8 cellular contexts compared by ENCODE assay signal in genomic region chr5:56088967-56089829, GRCh38.
DNase-seq lines count a peak whose midpoint lies in the region; ATAC-seq, FAIRE-seq and TF ChIP-seq lines count a peak whose summit lies in the region.

No MANE protein-coding gene starts in this region.

- H3K4me1 ChIP-seq in A549: peaks cover 34% of the 10 kb centered on the region

- peaks cover 54% of the 10 kb centered on the region for H3K4me1 Mint-ChIP-seq in activated naive CD8-positive, alpha-beta T cell treated with anti-CD3 and anti-CD28 coated beads, Interleukin-2, amount 50 U/mL, for 24 hours
- peaks cover 13 to 25% of the 10 kb centered on the region in 2 donors for H3K4me1 Mint-ChIP-seq in stimulated activated naive B cell treated with anti-CD40 and anti-IgM and Interleukin-4, amounts not matched to agents 10 μg/mL and 1 μg/mL and 100 μg/mL, for 72 hours

- no peak for TF ChIP-seq EP300 in A549 (IDR thresholded peaks at IDR 0.05)

- H3K27ac Mint-ChIP-seq in activated naive CD8-positive, alpha-beta T cell treated with anti-CD3 and anti-CD28 coated beads, Interleukin-2, amount 50 U/mL, for 24 hours: peak overlapping the region; percentile 42
- H3K27ac Mint-ChIP-seq in stimulated activated naive B cell treated with anti-CD40 and anti-IgM and Interleukin-4, amounts not matched to agents 10 μg/mL and 1 μg/mL and 100 μg/mL, for 72 hours: no peak overlapping the region

- H3K4me3 Mint-ChIP-seq in activated naive CD8-positive, alpha-beta T cell treated with anti-CD3 and anti-CD28 coated beads, Interleukin-2, amount 50 U/mL, for 24 hours: no peak overlapping the region
- H3K4me3 Mint-ChIP-seq in stimulated activated naive B cell treated with anti-CD40 and anti-IgM and Interleukin-4, amounts not matched to agents 10 μg/mL and 1 μg/mL and 100 μg/mL, for 72 hours: no peak overlapping the region

- 55% methylated on average over 5 of the region's 5 CpGs for WGBS in A549 (ENCODE audit: missing lambda C conversion rate)

- no peak for FAIRE-seq in A549 (lab: Jason Lieb, UNC)

- CTCF ChIA-PET in A549 (lab: Yijun Ruan, JAX): interaction anchor here (1.3 kb wide), 1 partner anchor 10 kb away, joined by 4 read pairs; no protein-coding TSS in a partner anchor

- peak; percentile 31 to 47 for DNase-seq in A549 (ENCODE audit: low read depth in 1 of 2, low spot score in 1 of 2)
- peak; percentile 41 for DNase-seq in activated naive CD8-positive, alpha-beta T cell treated with anti-CD3 and anti-CD28 coated beads, Interleukin-2, amount 50 U/mL, for 24 hours
- DNase-seq in stimulated activated naive B cell treated with anti-CD40 and anti-IgM and Interleukin-4, amounts not matched to agents 10 μg/mL and 1 μg/mL and 100 μg/mL, for 72 hours: peak; percentile 16
- DNase-seq in NCI-H187 (lab: John Stamatoyannopoulos, UW): no peak
- DNase-seq in germinal center (ENCODE audit: low spot score): no peak
- no peak for DNase-seq in RKO (ENCODE audit: low spot score)

- no peaks in the 10 kb centered on the region for H3K36me3 Mint-ChIP-seq in activated naive CD8-positive, alpha-beta T cell treated with anti-CD3 and anti-CD28 coated beads, Interleukin-2, amount 50 U/mL, for 24 hours (ENCODE audit: low read depth)
- H3K36me3 Mint-ChIP-seq in stimulated activated naive B cell treated with anti-CD40 and anti-IgM and Interleukin-4, amounts not matched to agents 10 μg/mL and 1 μg/mL and 100 μg/mL, for 72 hours: no peaks in the 10 kb centered on the region

- no peak for TF ChIP-seq RAD21 in A549 (conservative IDR thresholded peaks at IDR 0.05 in 1 of 2, IDR thresholded peaks at IDR 0.05 in 1 of 2)

- no peaks in the 10 kb centered on the region for H3K9me3 ChIP-seq in A549

- H3K27ac ChIP-seq in A549: peak overlapping the region; percentile 60 to 79

- ATAC-seq in A549: peak; percentile 78 to 86; a peak in 4 of 6 replicates
- peak; percentile 95 for ATAC-seq in GM18909 (IDR thresholded peaks at IDR 0.05; ENCODE audit: poor library complexity, unreplicated experiment)
- peak; percentile 61 for ATAC-seq in HG03103 (IDR thresholded peaks at IDR 0.05; ENCODE audit: low read depth, unreplicated experiment)
- ATAC-seq in activated naive CD8-positive, alpha-beta T cell treated with anti-CD3 and anti-CD28 coated beads, Interleukin-2, amount 50 U/mL, for 24 hours: peak; percentile 86
- ATAC-seq in stimulated activated naive B cell treated with anti-CD40 and anti-IgM and Interleukin-4, amounts not matched to agents 10 μg/mL and 1 μg/mL and 100 μg/mL, for 72 hours (replicated peaks): peak; percentile 94 to 96

- no peaks in the 10 kb centered on the region for H3K27me3 Mint-ChIP-seq in activated naive CD8-positive, alpha-beta T cell treated with anti-CD3 and anti-CD28 coated beads, Interleukin-2, amount 50 U/mL, for 24 hours
- peaks cover 0 to 7% of the 10 kb centered on the region in 2 donors for H3K27me3 Mint-ChIP-seq in stimulated activated naive B cell treated with anti-CD40 and anti-IgM and Interleukin-4, amounts not matched to agents 10 μg/mL and 1 μg/mL and 100 μg/mL, for 72 hours

- no peaks in the 10 kb centered on the region for H3K9me3 Mint-ChIP-seq in activated naive CD8-positive, alpha-beta T cell treated with anti-CD3 and anti-CD28 coated beads, Interleukin-2, amount 50 U/mL, for 24 hours
- H3K9me3 Mint-ChIP-seq in stimulated activated naive B cell treated with anti-CD40 and anti-IgM and Interleukin-4, amounts not matched to agents 10 μg/mL and 1 μg/mL and 100 μg/mL, for 72 hours: no peaks in the 10 kb centered on the region

- H3K4me3 ChIP-seq in A549: no peak overlapping the region

- POLR2A ChIA-PET in A549 (lab: Yijun Ruan, JAX): interaction anchor here (1.2 kb wide), 1 partner anchor 9 kb away, joined by 5 read pairs; no protein-coding TSS in a partner anchor

- no peak for TF ChIP-seq POLR2A in A549 (IDR thresholded peaks at IDR 0.05; ENCODE audit: low read length)

- peak overlapping the region; percentile 64 for H3K4me2 ChIP-seq in A549

- no peak for TF ChIP-seq CTCF in A549 (IDR thresholded peaks at IDR 0.05)

TF ChIP-seq in A549, 52 proteins besides CTCF, POLR2A, EP300 and RAD21:
- TF ChIP-seq FOSL2 (IDR thresholded peaks at IDR 0.05) (no peak), FOSL2 (CRISPR knock-in tag; IDR thresholded peaks at IDR 0.05) (peak; percentile 33; the same call in 1 of the 2 replicates), NFE2L2 (conservative IDR thresholded peaks at IDR 0.05; ENCODE audit: low read length) (no peak)

Comparison
In these comparisons a context has a peak if more than half of its experiments do, and no peak if none do; other contexts are left out.
1. DNase-seq: peak in A549 (2 of 2), activated naive CD8-positive, alpha-beta T cell treated with anti-CD3 and anti-CD28 coated beads, Interleukin-2, amount 50 U/mL, for 24 hours (single experiment) and stimulated activated naive B cell treated with anti-CD40 and anti-IgM and Interleukin-4, amounts not matched to agents 10 μg/mL and 1 μg/mL and 100 μg/mL, for 72 hours (single experiment); none in NCI-H187 (0 of 2), germinal center (single experiment) and RKO (single experiment).
2. Peak in every context shown above with its lines, with median percentiles within 50 percentile points of each other: ATAC-seq.